Comparison of ENCODE assay signal across 23 cellular contexts in genomic region chr6:2945069-2945452, GRCh38. TPM values are rescaled to one million over a fixed set of nuclear protein-coding genes. Genes with fewer than 3 reads are reported as not detected.
DNase-seq lines count a peak whose midpoint lies in the region; TF ChIP-seq lines count a peak whose summit lies in the region.
"Had no signal": no experiment of that assay in that cellular context is flagged by ENCODE, and none has a peak within 500 bp of the region (broad histone marks: within the 10 kb centered on the region; RNA-seq: fewer than 3 reads in every experiment).

No MANE protein-coding gene starts in this region.

- H4K20me1 ChIP-seq in DOHH2 (ENCODE audit: control insufficient read depth, insufficient read depth, low read depth, low read length), result no peaks in the 10 kb centered on the region

- H3K4me1 Mint-ChIP-seq in endothelial cell (ENCODE audit: unreplicated experiment) (peaks cover 14% of the 10 kb centered on the region), mesothelial cell of epicardium (peaks cover 18% of the 10 kb centered on the region)
- H3K4me1 Mint-ChIP-seq: neural crest cell had no signal

- peak overlapping the region; percentile 31 for H3K27ac Mint-ChIP-seq in endothelial cell (ENCODE audit: unreplicated experiment)
- no peak overlapping the region for H3K27ac Mint-ChIP-seq in mesothelial cell of epicardium
- H3K27ac Mint-ChIP-seq: activated naive CD8-positive, alpha-beta T cell treated with anti-CD3 and anti-CD28 coated beads, Interleukin-2, amount 50 U/mL, for 24 hours; activated T-helper 1 cell treated with anti-CD3 and anti-CD28 coated beads, Interleukin-12 subunit alpha, Interleukin-12 subunit beta, Interleukin-2, Interleukin-4 antibody, amounts not matched to agents 30 ng/mL and 10 ng/mL and 1 ng/mL, durations not matched to agents 14 hours and 24 hours and 36 hours; HFFc6 had no signal

- H3K4me3 Mint-ChIP-seq in endothelial cell (ENCODE audit: unreplicated experiment), result no peak overlapping the region
- H3K4me3 Mint-ChIP-seq in mesothelial cell of epicardium, result no peak overlapping the region
- H3K4me3 Mint-ChIP-seq: activated naive CD8-positive, alpha-beta T cell treated with anti-CD3 and anti-CD28 coated beads, Interleukin-2, amount 50 U/mL, for 24 hours; activated T-helper 1 cell treated with anti-CD3 and anti-CD28 coated beads, Interleukin-12 subunit alpha, Interleukin-12 subunit beta, Interleukin-2, Interleukin-4 antibody, amounts not matched to agents 30 ng/mL and 10 ng/mL and 1 ng/mL, durations not matched to agents 14 hours and 24 hours and 36 hours; HFFc6; neural crest cell had no signal

- H3K9me3 ChIP-seq in DOHH2 (ENCODE audit: control insufficient read depth, insufficient read depth, low read length) (no peaks in the 10 kb centered on the region; the same call in 1 of the 2 replicates), spleen (no peaks in the 10 kb centered on the region)
- H3K9me3 ChIP-seq: prostate gland, suprapubic skin had no signal

- H3K27me3 ChIP-seq in DOHH2 (ENCODE audit: control insufficient read depth, low read length) (no peaks in the 10 kb centered on the region), spleen (replicated peaks in 1 of 7) (no peaks in the 10 kb centered on the region)
- H3K27me3 ChIP-seq: brain microvascular endothelial cell, suprapubic skin had no signal

- H3K4me2 ChIP-seq in DOHH2 (ENCODE audit: low read length), result peak overlapping the region; percentile 19; the same call in 1 of the 2 replicates

- TF ChIP-seq CTCF in DOHH2 (IDR thresholded peaks at IDR 0.05; ENCODE audit: low read depth, low read length, poor library complexity, severe bottlenecking), result no peak
- TF ChIP-seq CTCF in endothelial cell (IDR thresholded peaks at IDR 0.05; ENCODE audit: unreplicated experiment), result no peak
- no peak for TF ChIP-seq CTCF in spleen (IDR thresholded peaks at IDR 0.05 in 8 of 11, conservative IDR thresholded peaks at IDR 0.05 in 3 of 11)
- TF ChIP-seq CTCF in mesothelial cell of epicardium (IDR thresholded peaks at IDR 0.05; ENCODE audit: unreplicated experiment), result no peak

- TF ChIP-seq POLR2A in spleen (IDR thresholded peaks at IDR 0.05), result no peak

- H3K4me1 ChIP-seq in DOHH2 (ENCODE audit: control insufficient read depth, low read length), result peaks cover 68% of the 10 kb centered on the region
- peaks cover 15 to 79% (median 62%) of the 10 kb centered on the region in 6 donors for H3K4me1 ChIP-seq in spleen
- H3K4me1 ChIP-seq: prostate gland, suprapubic skin had no signal

- intact Hi-C loops in spleen (cut with DNase I; ENCODE audit: low total_unique reads), result no loop called here

- H3K4me3 ChIP-seq in DOHH2 (ENCODE audit: low read length) (no peak overlapping the region), spleen (no peak overlapping the region)
- H3K4me3 ChIP-seq: GM12878, prostate gland, suprapubic skin had no signal

- peaks cover 23% of the 10 kb centered on the region for H3F3A ChIP-seq in DOHH2 (ENCODE audit: control insufficient read depth, insufficient read depth)

- no peaks in the 10 kb centered on the region for H3K9me2 ChIP-seq in DOHH2 (replicated peaks; ENCODE audit: control insufficient read depth, low read length)

- H3K79me2 ChIP-seq in DOHH2 (ENCODE audit: control insufficient read depth, low read length), result no peaks in the 10 kb centered on the region

- H3K9me3 Mint-ChIP-seq in endothelial cell (ENCODE audit: unreplicated experiment) (no peaks in the 10 kb centered on the region), mesothelial cell of epicardium (no peaks in the 10 kb centered on the region)
- H3K9me3 Mint-ChIP-seq: activated naive CD8-positive, alpha-beta T cell treated with anti-CD3 and anti-CD28 coated beads, Interleukin-2, amount 50 U/mL, for 24 hours; HFFc6 had no signal

- WGBS in spleen, 5 donors, result 86 to 94% (median 89%) methylated on average over 12 of the region's 12 CpGs

- DNase-seq in NCI-H526 treated with DMSO at 0.1 percent for 48 hours (lab: John Stamatoyannopoulos, UW) (peak; percentile 60), endothelial cell (ENCODE audit: low spot score) (no peak), spleen (peak; percentile 65), mesothelial cell of epicardium (ENCODE audit: low spot score in 2 of 2, unreplicated experiment in 2 of 2) (no peak), occipital lobe (lab: John Stamatoyannopoulos, UW) (no peak)
- no peak for DNase-seq in central memory CD4-positive, alpha-beta T cell
- DNase-seq: activated CD4-positive, alpha-beta T cell treated with anti-CD3 and anti-CD28 coated beads for 1 hour; activated naive CD8-positive, alpha-beta T cell treated with anti-CD3 and anti-CD28 coated beads, Interleukin-2, amount 50 U/mL, for 24 hours; brain microvascular endothelial cell; DMS79; HFFc6; KG1; kidney glomerular epithelial cell; MV-4-11; NCI-H1694; NCI-H774; SHP77 had no signal

- no peak overlapping the region for H3K27ac ChIP-seq in DOHH2 (ENCODE audit: low read depth, low read length)
- H3K27ac ChIP-seq in spleen, result peak overlapping the region in 1 of 8 donors; percentile 51
- H3K27ac ChIP-seq: brain microvascular endothelial cell, prostate gland, suprapubic skin had no signal

- H3K36me3 ChIP-seq in DOHH2 (ENCODE audit: control insufficient read depth, low read length) (no peaks in the 10 kb centered on the region), spleen (peaks cover 0 to 41% (median 24%) of the 10 kb centered on the region in 6 donors)

- H3K27me3 Mint-ChIP-seq in endothelial cell (ENCODE audit: unreplicated experiment), result peaks cover 4% of the 10 kb centered on the region
- no peaks in the 10 kb centered on the region for H3K27me3 Mint-ChIP-seq in mesothelial cell of epicardium (ENCODE audit: low read depth)
- H3K27me3 Mint-ChIP-seq: activated naive CD8-positive, alpha-beta T cell treated with anti-CD3 and anti-CD28 coated beads, Interleukin-2, amount 50 U/mL, for 24 hours had no signal

- H3K36me3 Mint-ChIP-seq in endothelial cell (ENCODE audit: low read depth, unreplicated experiment) (peaks cover 30% of the 10 kb centered on the region), mesothelial cell of epicardium (peaks cover 22% of the 10 kb centered on the region)

RNA-seq across cellular contexts. Expression of gene SERPINB6, which starts 26.3 kb away (rescaled TPM):
- 186 TPM for total RNA-seq in endothelial cell (ENCODE audit: unreplicated experiment)
- 100 to 1,000 TPM; 145 to 222 (median 188) TPM for total RNA-seq in spleen
- 100 to 1,000 TPM; 111 to 256 (median 193) TPM for polyA plus RNA-seq in spleen
- total RNA-seq in mesothelial cell of epicardium, result 91.4 to 96.8 TPM (median 93.4 TPM) in 3 replicates
- 12.3 TPM for total RNA-seq in occipital lobe

RNA-seq across cellular contexts. Expression of gene SERPINB9, which starts 42.0 kb away (rescaled TPM):
- total RNA-seq in endothelial cell (ENCODE audit: unreplicated experiment) (23.0 TPM), spleen (10 to 100 TPM; 43.0 to 75.7 (median 55.4) TPM), mesothelial cell of epicardium (28.2 to 30.9 TPM (median 30.6 TPM) in 3 replicates), occipital lobe (1.6 TPM)
- 10 to 100 TPM; 16.2 to 22.4 (median 17.0) TPM for polyA plus RNA-seq in spleen

RNA-seq across cellular contexts. Expression of gene NQO2, which starts 54.6 kb away (rescaled TPM):
- total RNA-seq in endothelial cell (ENCODE audit: unreplicated experiment) (58.8 TPM), spleen (10 to 100 TPM; 21.3 to 55.1 (median 37.2) TPM), mesothelial cell of epicardium (17.1 to 18.7 TPM (median 17.3 TPM) in 3 replicates), occipital lobe (8.0 TPM)
- polyA plus RNA-seq in spleen, result 10 to 100 TPM; 16.3 to 26.0 (median 17.0) TPM

Comparison
In these comparisons a context has a peak if more than half of its experiments do, and no peak if none do; other contexts are left out.
1. DNase-seq: peak in NCI-H526 treated with DMSO at 0.1 percent for 48 hours (single experiment) and spleen (single experiment); none in endothelial cell (single experiment), mesothelial cell of epicardium (0 of 2), central memory CD4-positive, alpha-beta T cell (single experiment) and occipital lobe (single experiment).